21 cellular contexts compared by ENCODE assay signal in genomic region chr14:33551963-33552362, GRCh38.
DNase-seq lines count a peak whose midpoint lies in the region; ATAC-seq lines count a peak whose summit lies in the region.
"Had no signal": no experiment of that assay in that cellular context is flagged by ENCODE, and none has a peak within 500 bp of the region (broad histone marks: within the 10 kb centered on the region; RNA-seq: fewer than 3 reads in every experiment).

No MANE protein-coding gene starts in this region.

- peaks cover 0 to 7% of the 10 kb centered on the region in 2 donors for H3K9me3 Mint-ChIP-seq in activated naive CD4-positive, alpha-beta T cell treated with anti-CD3 and anti-CD28 coated beads, Interleukin-2, amount 50 U/mL, for 72 hours
- H3K9me3 Mint-ChIP-seq: activated B cell treated with CpG ODN at 0.5 μM for 24 hours, natural killer cell had no signal

- no peak for ATAC-seq in activated naive CD4-positive, alpha-beta T cell treated with anti-CD3 and anti-CD28 coated beads, Interleukin-2, amount 50 U/mL, for 72 hours
- ATAC-seq in GM18519 (IDR thresholded peaks at IDR 0.05; ENCODE audit: low FRiP score, unreplicated experiment) = no peak
- ATAC-seq: activated naive CD8-positive, alpha-beta T cell treated with anti-CD3 and anti-CD28 coated beads, Interleukin-2, amount 50 U/mL, for 24 hours; gastroesophageal sphincter; left cardiac atrium; natural killer cell had no signal

- no peak overlapping the region for H3K27ac Mint-ChIP-seq in activated naive CD4-positive, alpha-beta T cell treated with anti-CD3 and anti-CD28 coated beads, Interleukin-2, amount 50 U/mL, for 72 hours
- H3K27ac Mint-ChIP-seq: activated B cell treated with CpG ODN at 0.5 μM for 24 hours; activated naive CD8-positive, alpha-beta T cell treated with anti-CD3 and anti-CD28 coated beads, Interleukin-2, amount 50 U/mL, for 24 hours; IgD-negative memory B cell; natural killer cell had no signal

- no peaks in the 10 kb centered on the region for H3K36me3 Mint-ChIP-seq in activated naive CD4-positive, alpha-beta T cell treated with anti-CD3 and anti-CD28 coated beads, Interleukin-2, amount 50 U/mL, for 72 hours
- H3K36me3 Mint-ChIP-seq: IgD-negative memory B cell, natural killer cell had no signal

- peak; percentile 6 for DNase-seq in NCI-H748 (lab: John Stamatoyannopoulos, UW; ENCODE audit: unreplicated experiment)
- no peak for DNase-seq in NCI-H748 treated with DMSO at 0.1 percent for 48 hours (lab: John Stamatoyannopoulos, UW)
- DNase-seq in NCI-H2171 (lab: John Stamatoyannopoulos, UW) = peak; percentile 27
- peak; percentile 12 for DNase-seq in glomerular visceral epithelial cell (ENCODE audit: extremely low spot score)
- peak; percentile 62 for DNase-seq in renal cortical epithelial cell (ENCODE audit: low read depth)
- no peak for DNase-seq in activated gamma-delta T cell treated with Interleukin-2 at 50 U/mL for 16 hours
- no peak for DNase-seq in activated naive CD4-positive, alpha-beta T cell treated with anti-CD3 and anti-CD28 coated beads, Interleukin-2, amount 50 U/mL, for 72 hours (ENCODE audit: low spot score in 2 of 2)
- DNase-seq: activated B cell treated with CpG ODN at 0.5 μM for 24 hours; activated CD4-positive, alpha-beta T cell treated with anti-CD3 and anti-CD28 coated beads, Interleukin-2, amount 50 U/mL, for 4 hours; activated CD8-positive, alpha-beta memory T cell treated with anti-CD3 and anti-CD28 coated beads, Interleukin-2, amount 50 U/mL, for 4 hours; activated naive CD8-positive, alpha-beta T cell treated with anti-CD3 and anti-CD28 coated beads, Interleukin-2, amount 50 U/mL, for 24 hours; BE2C; brain microvascular endothelial cell; left cardiac atrium; MG63; natural killer cell; NCI-H524; T-helper 9 cell had no signal

Comparison
In these comparisons a context has a peak if more than half of its experiments do, and no peak if none do; other contexts are left out.
1. DNase-seq: peak in NCI-H748 (single experiment), NCI-H2171 (single experiment), glomerular visceral epithelial cell (single experiment) and renal cortical epithelial cell (single experiment); none in NCI-H748 treated with DMSO at 0.1 percent for 48 hours (single experiment), activated gamma-delta T cell treated with Interleukin-2 at 50 U/mL for 16 hours (single experiment) and activated naive CD4-positive, alpha-beta T cell treated with anti-CD3 and anti-CD28 coated beads, Interleukin-2, amount 50 U/mL, for 72 hours (0 of 2).